In the genomic region with DNA sequence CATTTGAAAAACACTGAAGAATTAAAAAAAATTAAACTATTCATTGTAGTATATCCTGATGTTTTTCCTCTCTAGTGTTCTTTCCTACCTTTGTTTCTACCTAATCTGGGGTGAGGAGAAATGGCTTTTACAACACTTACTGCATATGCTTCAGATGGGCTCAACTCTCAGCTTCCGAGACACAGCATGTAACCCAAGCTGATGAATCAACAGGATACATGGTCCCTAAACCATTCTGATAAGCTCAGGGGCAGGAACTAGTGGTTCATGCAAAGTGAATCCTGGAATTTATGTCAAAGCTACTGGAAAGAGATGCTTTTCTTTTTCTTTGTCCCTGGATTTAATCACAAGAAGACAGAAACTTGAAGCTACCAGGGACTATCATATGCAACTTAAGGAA, we compare ENCODE assay signal across 13 cellular contexts.
"Had no signal": no experiment of that assay in that cellular context is flagged by ENCODE, and none has a peak within 500 bp of the region (broad histone marks: within the 10 kb centered on the region; RNA-seq: fewer than 3 reads in every experiment).

No MANE protein-coding gene starts in this region.

- H3K4me3 ChIP-seq: body of pancreas, right atrium auricular region, thyroid gland, uterus had no signal

- H3K27me3 ChIP-seq: body of pancreas, right atrium auricular region, thyroid gland, uterus had no signal

- H3K4me1 ChIP-seq: body of pancreas, right atrium auricular region, thyroid gland, uterus had no signal

- H3K36me3 ChIP-seq: right atrium auricular region, thyroid gland, uterus had no signal

- DNase-seq: activated CD4-positive, alpha-beta T cell treated with anti-CD3 and anti-CD28 coated beads, Interleukin-2, amount 50 U/mL, for 1 hour; activated T-cell treated with anti-CD3 and anti-CD28 coated beads, Interleukin-2, amount 50 U/mL, for 1 hour; amniotic stem cell; body of pancreas; effector memory CD8-positive, alpha-beta T cell; hypothalamus; kidney; left ventricle myocardium superior; posterior cingulate gyrus; small intestine; thyroid gland; uterus had no signal

- H3K9me3 ChIP-seq: body of pancreas, thyroid gland, uterus had no signal

- H3K27ac ChIP-seq: body of pancreas, right atrium auricular region, thyroid gland, uterus had no signal
